Comparison of ENCODE assay signal across 27 cellular contexts in the genomic region with DNA sequence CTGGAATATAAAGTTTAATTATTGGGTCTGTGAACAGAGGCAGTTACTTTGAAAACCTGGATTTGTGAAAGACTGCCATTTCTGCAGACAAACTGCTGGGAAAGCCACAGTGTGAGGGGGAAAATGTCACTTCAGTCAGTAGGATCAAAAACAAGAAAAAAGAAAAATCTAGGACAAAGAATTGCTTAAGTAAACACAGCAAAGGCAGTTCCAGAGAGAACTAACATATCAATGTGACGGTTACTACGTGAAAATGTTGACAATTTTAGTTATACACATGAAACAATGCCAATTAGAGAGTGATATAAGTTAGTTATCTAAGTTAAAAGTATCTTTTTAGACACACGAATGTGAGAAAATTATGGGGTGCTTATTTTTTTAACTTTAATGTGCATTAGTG.
"Had no signal": no experiment of that assay in that cellular context is flagged by ENCODE, and none has a peak within 500 bp of the region (broad histone marks: within the 10 kb centered on the region; RNA-seq: fewer than 3 reads in every experiment).

No MANE protein-coding gene starts in this region.

- H3K27me3 Mint-ChIP-seq: activated CD4-positive, alpha-beta T cell treated with anti-CD3 and anti-CD28 coated beads for 36 hours; activated CD8-positive, alpha-beta T cell treated with anti-CD3 and anti-CD28 coated beads for 36 hours; activated naive CD4-positive, alpha-beta T cell treated with anti-CD3 and anti-CD28 coated beads, Interleukin-2, amount 10 ng/mL, durations not matched to agents 7 days and 5 days; activated naive CD8-positive, alpha-beta T cell treated with anti-CD3 and anti-CD28 coated beads for 36 hours; T-cell had no signal

- H3K27ac Mint-ChIP-seq: activated CD4-positive, alpha-beta T cell treated with anti-CD3 and anti-CD28 coated beads for 36 hours; activated CD8-positive, alpha-beta T cell treated with anti-CD3 and anti-CD28 coated beads for 36 hours; activated naive CD4-positive, alpha-beta T cell treated with anti-CD3 and anti-CD28 coated beads, Interleukin-2, amount 10 ng/mL, durations not matched to agents 7 days and 5 days; activated naive CD8-positive, alpha-beta T cell treated with anti-CD3 and anti-CD28 coated beads for 36 hours; activated T-cell treated with anti-CD3 and anti-CD28 coated beads, Interleukin-2, amount 50 U/mL, for 72 hours; activated T-helper 2 cell treated with anti-CD3 and anti-CD28 coated beads, Interferon-gamma antibody, Interleukin-2, Interleukin-4, amounts not matched to agents 10 μg/mL and 5 μg/mL and 100 μg/mL, durations not matched to agents 14 hours and 24 hours and 36 hours; T-cell had no signal

- ATAC-seq: activated CD4-positive, alpha-beta T cell treated with anti-CD3 and anti-CD28 coated beads for 36 hours; activated CD8-positive, alpha-beta T cell treated with anti-CD3 and anti-CD28 coated beads for 36 hours; activated T-cell treated with anti-CD3 and anti-CD28 coated beads, Interleukin-2, amount 50 U/mL, for 72 hours; Panc1; Right ventricle myocardium inferior; T-cell had no signal

- H3K27ac ChIP-seq: SK-N-MC, VCaP had no signal

- H3K4me3 ChIP-seq: SK-N-MC had no signal

- DNase-seq: activated CD4-positive, alpha-beta T cell treated with anti-CD3 and anti-CD28 coated beads for 36 hours; activated CD4-positive, alpha-beta T cell treated with anti-CD3 and anti-CD28 coated beads, Interleukin-2, amount 50 U/mL, for 1 hour; activated CD8-positive, alpha-beta memory T cell treated with anti-CD3 and anti-CD28 coated beads, Interleukin-2, amount 50 U/mL, for 4 hours; activated CD8-positive, alpha-beta T cell treated with anti-CD3 and anti-CD28 coated beads for 36 hours; activated gamma-delta T cell treated with Interleukin-2 at 50 U/mL for 16 hours; activated naive CD4-positive, alpha-beta T cell treated with anti-CD3 and anti-CD28 coated beads, Interleukin-2, amount 10 ng/mL, durations not matched to agents 7 days and 5 days; activated naive CD8-positive, alpha-beta T cell treated with anti-CD3 and anti-CD28 coated beads for 36 hours; activated T-cell treated with anti-CD3 and anti-CD28 coated beads, Interleukin-2, amount 50 U/mL, for 72 hours; KG1; NCI-H1105; NCI-H1436; NCI-H1694 treated with DMSO at 0.1 percent for 48 hours; NCI-H2029 treated with DMSO at 0.1 percent for 48 hours; NCI-H345; NCI-H510A treated with DMSO at 0.1 percent for 48 hours; NCI-H69; NK-92 treated with Interleukin-12 subunit alpha and Interleukin-12 subunit beta, amount 100 ng/mL, for 24 hours; OCI-M1; RPMI8226; T-cell; T-helper 2 cell; T1000 had no signal

- H3K4me3 Mint-ChIP-seq: activated CD4-positive, alpha-beta T cell treated with anti-CD3 and anti-CD28 coated beads for 36 hours; activated CD8-positive, alpha-beta T cell treated with anti-CD3 and anti-CD28 coated beads for 36 hours; activated naive CD4-positive, alpha-beta T cell treated with anti-CD3 and anti-CD28 coated beads, Interleukin-2, amount 10 ng/mL, durations not matched to agents 7 days and 5 days; activated naive CD8-positive, alpha-beta T cell treated with anti-CD3 and anti-CD28 coated beads for 36 hours; activated T-cell treated with anti-CD3 and anti-CD28 coated beads, Interleukin-2, amount 50 U/mL, for 72 hours; T-cell had no signal
